33 cellular contexts compared by ENCODE assay signal in genomic region chr11:128840783-128841182, GRCh38. TPM values are rescaled to one million over a fixed set of nuclear protein-coding genes. Genes with fewer than 3 reads are reported as not detected.
DNase-seq lines count a peak whose midpoint lies in the region; ATAC-seq and TF ChIP-seq lines count a peak whose summit lies in the region.
"Had no signal": no experiment of that assay in that cellular context is flagged by ENCODE, and none has a peak within 500 bp of the region (broad histone marks: within the 10 kb centered on the region; RNA-seq: fewer than 3 reads in every experiment).

No MANE protein-coding gene starts in this region.

- peak overlapping the region; percentile 87 to 95 (median 94) for H3K27ac Mint-ChIP-seq in IgD-negative memory B cell
- H3K27ac Mint-ChIP-seq: activated CD8-positive, alpha-beta T cell treated with anti-CD3 and anti-CD28 coated beads, Interleukin-2, amount 10 ng/mL, durations not matched to agents 7 days and 5 days; dendritic cell treated with granulocyte-macrophage colony-stimulating factor and Interleukin-4, amounts not matched to agents 40 ng/mL and 50 ng/mL, for 4 days; stimulated activated naive CD8-positive, alpha-beta T cell treated with anti-CD3 and anti-CD28 coated beads, Interleukin-15, amount 100 ng/mL, for 72 hours; T-helper 1 cell treated with Interleukin-12 subunit alpha and Interleukin-12 subunit beta and Interleukin-4 antibody, amounts not matched to agents 30 μg/mL and 1 μg/mL, for 36 hours had no signal

- TF ChIP-seq CTCF in esophagus squamous epithelium (IDR thresholded peaks at IDR 0.05) (no peak), transverse colon (IDR thresholded peaks at IDR 0.05) (no peak)

- peak overlapping the region; percentile 53 to 80 (median 72) for H3K4me2 ChIP-seq in BLaER1 treated with 17β-estradiol and CSF1 and Interleukin-3, amounts not matched to agents 10 nM and 100 nM

- H3K27me3 Mint-ChIP-seq in IgD-negative memory B cell, result peaks cover 2% of the 10 kb centered on the region
- H3K27me3 Mint-ChIP-seq: dendritic cell treated with granulocyte-macrophage colony-stimulating factor and Interleukin-4, amounts not matched to agents 40 ng/mL and 50 ng/mL, for 4 days; stimulated activated naive CD8-positive, alpha-beta T cell treated with anti-CD3 and anti-CD28 coated beads, Interleukin-15, amount 100 ng/mL, for 72 hours had no signal

- H3K36me3 ChIP-seq in BLaER1 treated with 17β-estradiol and CSF1 and Interleukin-3, amounts not matched to agents 10 nM and 100 nM, result no peaks in the 10 kb centered on the region; a peak in 1 of 22 replicates
- H3K36me3 ChIP-seq in effector memory CD4-positive, alpha-beta T cell (ENCODE audit: control insufficient read depth, insufficient read depth, low read length), result no peaks in the 10 kb centered on the region
- no peaks in the 10 kb centered on the region for H3K36me3 ChIP-seq in esophagus squamous epithelium
- no peaks in the 10 kb centered on the region for H3K36me3 ChIP-seq in transverse colon
- H3K36me3 ChIP-seq: BE2C, esophagus muscularis mucosa, MG63, thyroid gland had no signal

- TF ChIP-seq POLR2A in esophagus squamous epithelium (IDR thresholded peaks at IDR 0.05) (no peak), transverse colon (IDR thresholded peaks at IDR 0.05) (no peak)

- H3K4me3 Mint-ChIP-seq in IgD-negative memory B cell, result peak overlapping the region in 3 of 4 donors; percentile 36 to 91 (median 86)
- H3K4me3 Mint-ChIP-seq: activated CD8-positive, alpha-beta T cell treated with anti-CD3 and anti-CD28 coated beads, Interleukin-2, amount 10 ng/mL, durations not matched to agents 7 days and 5 days; dendritic cell treated with granulocyte-macrophage colony-stimulating factor and Interleukin-4, amounts not matched to agents 40 ng/mL and 50 ng/mL, for 4 days; stimulated activated naive CD8-positive, alpha-beta T cell treated with anti-CD3 and anti-CD28 coated beads, Interleukin-15, amount 100 ng/mL, for 72 hours; T-helper 1 cell treated with Interleukin-12 subunit alpha and Interleukin-12 subunit beta and Interleukin-4 antibody, amounts not matched to agents 30 μg/mL and 1 μg/mL, for 36 hours had no signal

- no peak for TF ChIP-seq EP300 in transverse colon (IDR thresholded peaks at IDR 0.05; ENCODE audit: low read depth)

- H3K36me3 Mint-ChIP-seq in IgD-negative memory B cell, result peaks cover 12% of the 10 kb centered on the region

- DNase-seq in effector memory CD4-positive, alpha-beta T cell, result no peak
- DNase-seq in esophagus squamous epithelium (lab: John Stamatoyannopoulos, UW) (no peak), transverse colon (no peak), iPS-NIHi11 (ENCODE audit: low spot score) (no peak)
- no peak for DNase-seq in activated CD8-positive, alpha-beta memory T cell treated with anti-CD3 and anti-CD28 coated beads, Interleukin-2, amount 50 U/mL, for 4 hours
- DNase-seq: activated CD8-positive, alpha-beta T cell treated with anti-CD3 and anti-CD28 coated beads, Interleukin-2, amount 10 ng/mL, durations not matched to agents 7 days and 5 days; activated effector memory CD4-positive, alpha-beta T cell treated with anti-CD3 and anti-CD28 coated beads, Interleukin-2, amount 50 U/mL, for 16 hours; activated T-cell treated with anti-CD3 and anti-CD28 coated beads for 4 hours; BE2C; COR-L47; DMS53; GDM1; KBM-7; mesendoderm; MG63; NCI-H1417; NCI-H2081 treated with DMSO at 0.1 percent for 48 hours; NCI-H345; NCI-H774; OCI-M1; stimulated activated CD4-positive, alpha-beta T cell treated with anti-CD3 and anti-CD28 coated beads, Interleukin-15, amount 100 ng/mL, for 24 hours; stimulated activated naive CD8-positive, alpha-beta T cell treated with anti-CD3 and anti-CD28 coated beads, Interleukin-15, amount 100 ng/mL, for 72 hours; thyroid gland had no signal

- H3K27ac ChIP-seq in BLaER1 treated with 17β-estradiol and CSF1 and Interleukin-3, amounts not matched to agents 10 nM and 100 nM, result peak overlapping the region in 5 of 11 experiments; percentile 6 to 63 (median 44); a peak in 7 of 22 replicates
- peak overlapping the region; percentile 24 for H3K27ac ChIP-seq in effector memory CD4-positive, alpha-beta T cell (ENCODE audit: insufficient read depth, low read length, poor library complexity, severe bottlenecking)
- no peak overlapping the region for H3K27ac ChIP-seq in esophagus squamous epithelium
- H3K27ac ChIP-seq in transverse colon, result no peak overlapping the region
- H3K27ac ChIP-seq: esophagus muscularis mucosa, thyroid gland had no signal

- peaks cover 65 to 81% (median 69%) of the 10 kb centered on the region in 10 experiments for H3K4me1 ChIP-seq in BLaER1 treated with 17β-estradiol and CSF1 and Interleukin-3, amounts not matched to agents 10 nM and 100 nM
- H3K4me1 ChIP-seq in effector memory CD4-positive, alpha-beta T cell (ENCODE audit: control insufficient read depth, insufficient read depth, low read length, poor library complexity, severe bottlenecking), result peaks cover 63% of the 10 kb centered on the region
- H3K4me1 ChIP-seq in esophagus squamous epithelium (peaks cover 0 to 4% (median 0%) of the 10 kb centered on the region in 3 donors), transverse colon (no peaks in the 10 kb centered on the region)
- H3K4me1 ChIP-seq: BE2C had no signal

- peaks cover 3 to 6% (median 4%) of the 10 kb centered on the region in 3 donors for H3K9me3 Mint-ChIP-seq in IgD-negative memory B cell
- H3K9me3 Mint-ChIP-seq: dendritic cell treated with granulocyte-macrophage colony-stimulating factor and Interleukin-4, amounts not matched to agents 40 ng/mL and 50 ng/mL, for 4 days had no signal

- H4K20me1 ChIP-seq in BLaER1 treated with 17β-estradiol and CSF1 and Interleukin-3, amounts not matched to agents 10 nM and 100 nM, result no peaks in the 10 kb centered on the region

- H3K9ac ChIP-seq in BLaER1 treated with 17β-estradiol and CSF1 and Interleukin-3, amounts not matched to agents 10 nM and 100 nM, result no peak overlapping the region

- H3K4me3 ChIP-seq in BLaER1 treated with 17β-estradiol and CSF1 and Interleukin-3, amounts not matched to agents 10 nM and 100 nM, result no peak overlapping the region
- no peak overlapping the region for H3K4me3 ChIP-seq in effector memory CD4-positive, alpha-beta T cell (ENCODE audit: insufficient read depth, low read depth, low read length, poor library complexity, severe bottlenecking)
- H3K4me3 ChIP-seq in esophagus squamous epithelium (no peak overlapping the region), transverse colon (no peak overlapping the region)
- H3K4me3 ChIP-seq: esophagus muscularis mucosa, MG63, thyroid gland had no signal

- H3K9me3 ChIP-seq in BLaER1 treated with 17β-estradiol and CSF1 and Interleukin-3, amounts not matched to agents 10 nM and 100 nM (replicated peaks in 1 of 11), result peaks cover 0 to 31% (median 9%) of the 10 kb centered on the region in 11 experiments; a peak in 10 of 22 replicates
- H3K9me3 ChIP-seq in effector memory CD4-positive, alpha-beta T cell (ENCODE audit: control insufficient read depth, low read length), result no peaks in the 10 kb centered on the region
- H3K9me3 ChIP-seq in esophagus squamous epithelium (no peaks in the 10 kb centered on the region), transverse colon (no peaks in the 10 kb centered on the region)
- H3K9me3 ChIP-seq: BE2C, esophagus muscularis mucosa, MG63, thyroid gland had no signal

- H3K27me3 ChIP-seq in BLaER1 treated with 17β-estradiol and CSF1 and Interleukin-3, amounts not matched to agents 10 nM and 100 nM, result no peaks in the 10 kb centered on the region
- no peaks in the 10 kb centered on the region for H3K27me3 ChIP-seq in effector memory CD4-positive, alpha-beta T cell (replicated peaks; ENCODE audit: control insufficient read depth, insufficient read depth, low read length, poor library complexity, severe bottlenecking)
- H3K27me3 ChIP-seq in esophagus squamous epithelium, result peaks cover 0 to 9% (median 0%) of the 10 kb centered on the region in 4 donors
- H3K27me3 ChIP-seq in transverse colon, result no peaks in the 10 kb centered on the region
- H3K27me3 ChIP-seq: thyroid gland had no signal

- peaks cover 69 to 92% (median 69%) of the 10 kb centered on the region in 3 donors for H3K4me1 Mint-ChIP-seq in IgD-negative memory B cell

- intact Hi-C loops in esophagus squamous epithelium (cut with DNase I), result no loop called here
- intact Hi-C loops in transverse colon (cut with DNase I; ENCODE audit: low total_unique reads), result no loop called here

- in situ Hi-C loops in transverse colon (cut with MboI; ENCODE audit: low pct_ligation_motif_present in 1 of 4, low pct_unique_long_range_greater_than_20kb in 1 of 4, low sequenced_read_pairs in 3 of 4), result loop anchor here in 3 of 4 donors (25.0 kb wide), 3 partner anchors 203 to 803 kb away; no protein-coding TSS in a partner anchor

- 72% methylated on average over 2 of the region's 2 CpGs for WGBS in esophagus squamous epithelium, 2 donors
- WGBS in transverse colon (ENCODE audit: low coverage in 1 of 2), 2 donors, result 69 to 86% methylated on average over 2 of the region's 2 CpGs

- peak; percentile 41 for ATAC-seq in GM18858 (IDR thresholded peaks at IDR 0.05; ENCODE audit: unreplicated experiment)
- ATAC-seq: HCT116; stimulated activated naive CD8-positive, alpha-beta T cell treated with anti-CD3 and anti-CD28 coated beads, Interleukin-15, amount 100 ng/mL, for 72 hours had no signal

RNA-seq across cellular contexts. Expression of gene KCNJ1, which starts 26.3 kb away (rescaled TPM):
- polyA plus RNA-seq in IgD-negative memory B cell, result 0.30 TPM
- 1 to 10 TPM in 1 of 4 donors, under 1 TPM in 1, not detected in 2; under 0.01 to 1.3 TPM for total RNA-seq in esophagus squamous epithelium
- not detected for total RNA-seq in transverse colon
- total RNA-seq: A673; activated CD8-positive, alpha-beta T cell treated with anti-CD3 and anti-CD28 coated beads, Interleukin-2, amount 10 ng/mL, durations not matched to agents 7 days and 5 days; esophagus muscularis mucosa; frontal cortex; pulmonary artery endothelial cell had no signal

RNA-seq across cellular contexts. Expression of gene KCNJ5, which starts 50.4 kb away (rescaled TPM):
- polyA plus RNA-seq in IgD-negative memory B cell, result not detected
- 1 to 10 TPM in 1 of 4 donors, under 1 TPM in 1, not detected in 2; 0.47 to 1.9 TPM for total RNA-seq in esophagus squamous epithelium
- total RNA-seq in transverse colon, result 10 to 100 TPM in 2 of 4 donors, under 1 TPM in 2; 0.14 to 17.1 (median 7.4) TPM
- total RNA-seq: A673; activated CD8-positive, alpha-beta T cell treated with anti-CD3 and anti-CD28 coated beads, Interleukin-2, amount 10 ng/mL, durations not matched to agents 7 days and 5 days; pulmonary artery endothelial cell had no signal
